6 cellular contexts compared by ENCODE assay signal in genomic region chr9:76413658-76414057, GRCh38.
"Had no signal": no experiment of that assay in that cellular context is flagged by ENCODE, and none has a peak within 500 bp of the region (broad histone marks: within the 10 kb centered on the region; RNA-seq: fewer than 3 reads in every experiment).

No MANE protein-coding gene starts in this region.

- H3K4me3 ChIP-seq: GM12878 had no signal

- FAIRE-seq: G401.6, GM12878, GM12891, GM18507 had no signal

- ATAC-seq: GM12878 had no signal

- DNase-seq: GDM1, GF-D8 had no signal
